Comparison of ENCODE assay signal across 7 cellular contexts in genomic region chr7:27235387-27236052, GRCh38.
DNase-seq lines count a peak whose midpoint lies in the region; ATAC-seq and TF ChIP-seq lines count a peak whose summit lies in the region.

No MANE protein-coding gene starts in this region.

- H3K4me3 ChIP-seq in MM.1S (ENCODE audit: low read length): peak overlapping the region; percentile 39; the same call in 1 of the 2 replicates
- H3K4me3 ChIP-seq in iPS-18a (ENCODE audit: low read length): peak overlapping the region; percentile 34

- peak overlapping the region; percentile 53; the same call in 1 of the 2 replicates for H2AFZ ChIP-seq in MM.1S (ENCODE audit: low read length)

- no peak overlapping the region for H3K27ac Mint-ChIP-seq in activated naive CD8-positive, alpha-beta T cell treated with anti-CD3 and anti-CD28 coated beads, Interleukin-2, amount 50 U/mL, for 24 hours
- H3K27ac Mint-ChIP-seq in stimulated activated effector memory CD8-positive, alpha-beta T cell treated with anti-CD3 and anti-CD28 coated beads, Interleukin-12 subunit alpha, Interleukin-12 subunit beta, amount 100 ng/mL, for 72 hours: no peak overlapping the region

- peak overlapping the region; percentile 35 for H3K4me3 Mint-ChIP-seq in activated naive CD8-positive, alpha-beta T cell treated with anti-CD3 and anti-CD28 coated beads, Interleukin-2, amount 50 U/mL, for 24 hours
- peak overlapping the region; percentile 23 for H3K4me3 Mint-ChIP-seq in stimulated activated effector memory CD8-positive, alpha-beta T cell treated with anti-CD3 and anti-CD28 coated beads, Interleukin-12 subunit alpha, Interleukin-12 subunit beta, amount 100 ng/mL, for 72 hours

- H3K9me3 ChIP-seq in MM.1S (replicated peaks; ENCODE audit: insufficient read depth, low read length) (no peaks in the 10 kb centered on the region), iPS-18a (ENCODE audit: control insufficient read depth, low read depth, low read length) (no peaks in the 10 kb centered on the region)

- H3K4me2 ChIP-seq in MM.1S (ENCODE audit: low read depth, low read length): peak overlapping the region; percentile 66

- H3K4me1 ChIP-seq in MM.1S (ENCODE audit: low read length) (no peaks in the 10 kb centered on the region), iPS-18a (ENCODE audit: control insufficient read depth, low read depth, low read length) (no peaks in the 10 kb centered on the region)

- no peaks in the 10 kb centered on the region for H3K36me3 ChIP-seq in MM.1S (replicated peaks; ENCODE audit: insufficient read depth, low read length)
- H3K36me3 ChIP-seq in iPS-18a (ENCODE audit: control insufficient read depth, low read depth, low read length): no peaks in the 10 kb centered on the region

- no peaks in the 10 kb centered on the region for H3F3A ChIP-seq in MM.1S (ENCODE audit: insufficient read depth, low read length)

- H3K27me3 ChIP-seq in MM.1S (replicated peaks; ENCODE audit: insufficient read depth, low read length): peaks cover 8% of the 10 kb centered on the region; the same call in 1 of the 2 replicates
- H3K27me3 ChIP-seq in iPS-18a (ENCODE audit: control insufficient read depth, insufficient read depth, low read length): peaks cover 92% of the 10 kb centered on the region

- H3K27ac ChIP-seq in MM.1S (ENCODE audit: low read length): no peak overlapping the region
- H3K27ac ChIP-seq in iPS-18a (ENCODE audit: low read length): no peak overlapping the region

- H4K20me1 ChIP-seq in MM.1S (ENCODE audit: insufficient read depth, low read length): no peaks in the 10 kb centered on the region

- H3K36me3 Mint-ChIP-seq in activated naive CD8-positive, alpha-beta T cell treated with anti-CD3 and anti-CD28 coated beads, Interleukin-2, amount 50 U/mL, for 24 hours (ENCODE audit: low read depth): no peaks in the 10 kb centered on the region
- H3K36me3 Mint-ChIP-seq in stimulated activated effector memory CD8-positive, alpha-beta T cell treated with anti-CD3 and anti-CD28 coated beads, Interleukin-12 subunit alpha, Interleukin-12 subunit beta, amount 100 ng/mL, for 72 hours: no peaks in the 10 kb centered on the region

- DNase-seq in GDM1 (lab: John Stamatoyannopoulos, UW) (peak; percentile 16), MM.1S (no peak), GM19238 (ENCODE audit: insufficient read length, low spot score) (no peak)
- DNase-seq in activated naive CD8-positive, alpha-beta T cell treated with anti-CD3 and anti-CD28 coated beads, Interleukin-2, amount 50 U/mL, for 24 hours: no peak
- DNase-seq in stimulated activated effector memory CD8-positive, alpha-beta T cell treated with anti-CD3 and anti-CD28 coated beads, Interleukin-12 subunit alpha, Interleukin-12 subunit beta, amount 100 ng/mL, for 72 hours (ENCODE audit: low spot score in 2 of 2): no peak

- H3K9ac ChIP-seq in MM.1S (ENCODE audit: low read length) (no peak overlapping the region), iPS-18a (ENCODE audit: low read length) (no peak overlapping the region)

- no peaks in the 10 kb centered on the region for H3K9me2 ChIP-seq in MM.1S (replicated peaks; ENCODE audit: insufficient read depth, low read length)

- peaks cover 73% of the 10 kb centered on the region for H3K27me3 Mint-ChIP-seq in activated naive CD8-positive, alpha-beta T cell treated with anti-CD3 and anti-CD28 coated beads, Interleukin-2, amount 50 U/mL, for 24 hours

- no peaks in the 10 kb centered on the region for H3K79me2 ChIP-seq in MM.1S (ENCODE audit: low read length)

- TF ChIP-seq CTCF in MM.1S (IDR thresholded peaks at IDR 0.05; ENCODE audit: low read length): peak; percentile 11; the same call in 1 of the 2 replicates

- peaks cover 13% of the 10 kb centered on the region for H3K4me1 Mint-ChIP-seq in activated naive CD8-positive, alpha-beta T cell treated with anti-CD3 and anti-CD28 coated beads, Interleukin-2, amount 50 U/mL, for 24 hours
- peaks cover 8% of the 10 kb centered on the region for H3K4me1 Mint-ChIP-seq in stimulated activated effector memory CD8-positive, alpha-beta T cell treated with anti-CD3 and anti-CD28 coated beads, Interleukin-12 subunit alpha, Interleukin-12 subunit beta, amount 100 ng/mL, for 72 hours

- no peaks in the 10 kb centered on the region for H3K9me3 Mint-ChIP-seq in activated naive CD8-positive, alpha-beta T cell treated with anti-CD3 and anti-CD28 coated beads, Interleukin-2, amount 50 U/mL, for 24 hours
- H3K9me3 Mint-ChIP-seq in stimulated activated effector memory CD8-positive, alpha-beta T cell treated with anti-CD3 and anti-CD28 coated beads, Interleukin-12 subunit alpha, Interleukin-12 subunit beta, amount 100 ng/mL, for 72 hours: no peaks in the 10 kb centered on the region

- ATAC-seq in activated naive CD8-positive, alpha-beta T cell treated with anti-CD3 and anti-CD28 coated beads, Interleukin-2, amount 50 U/mL, for 24 hours: peak; percentile 21
- peak; percentile 17 for ATAC-seq in stimulated activated effector memory CD8-positive, alpha-beta T cell treated with anti-CD3 and anti-CD28 coated beads, Interleukin-12 subunit alpha, Interleukin-12 subunit beta, amount 100 ng/mL, for 72 hours
- ATAC-seq in GM18868 (IDR thresholded peaks at IDR 0.05; ENCODE audit: unreplicated experiment): no peak
